8 cellular contexts compared by ENCODE assay signal in genomic region chr13:46668302-46668720, GRCh38.
A peak's percentile ranks its signal among the peaks of the same experiment; 100 is the strongest.
DNase-seq lines count a peak whose midpoint lies in the region; ATAC-seq and TF ChIP-seq lines count a peak whose summit lies in the region.

No MANE protein-coding gene starts in this region.

- H3K36me3 Mint-ChIP-seq in activated T-cell treated with anti-CD3 and anti-CD28 coated beads, Interleukin-2, amount 50 U/mL, for 4 hours (ENCODE audit: insufficient read depth), result peaks cover 19% of the 10 kb centered on the region
- H3K36me3 Mint-ChIP-seq in activated CD4-positive, alpha-beta memory T cell treated with anti-CD3 and anti-CD28 coated beads for 36 hours, result peaks cover 15% of the 10 kb centered on the region

- H3K4me3 Mint-ChIP-seq in activated T-cell treated with anti-CD3 and anti-CD28 coated beads, Interleukin-2, amount 50 U/mL, for 4 hours, result peak overlapping the region; percentile 73
- H3K4me3 Mint-ChIP-seq in activated CD4-positive, alpha-beta memory T cell treated with anti-CD3 and anti-CD28 coated beads for 36 hours, result peak overlapping the region; percentile 76

- no peaks in the 10 kb centered on the region for H3K36me3 ChIP-seq in cardiac muscle cell

- CTCF ChIA-PET in activated CD4-positive, alpha-beta memory T cell treated with anti-CD3 and anti-CD28 coated beads for 36 hours (lab: Charles Lee), result interaction anchor here (1.3 to 2.1 kb wide), 2 partner anchors 53 to 117 kb away, joined by 4 to 12 read pairs; no protein-coding TSS in a partner anchor

- no peak for TF ChIP-seq CTCF in cardiac muscle cell (IDR thresholded peaks at IDR 0.05; ENCODE audit: low read depth, low read length)

- H3K4me3 ChIP-seq in cardiac muscle cell, result no peak overlapping the region

- peaks cover 52% of the 10 kb centered on the region for H3K4me1 ChIP-seq in cardiac muscle cell (ENCODE audit: low read depth)

- H3K9me3 Mint-ChIP-seq in activated T-cell treated with anti-CD3 and anti-CD28 coated beads, Interleukin-2, amount 50 U/mL, for 4 hours, result no peaks in the 10 kb centered on the region
- H3K9me3 Mint-ChIP-seq in activated CD4-positive, alpha-beta memory T cell treated with anti-CD3 and anti-CD28 coated beads for 36 hours, result no peaks in the 10 kb centered on the region

- H3K27me3 Mint-ChIP-seq in activated T-cell treated with anti-CD3 and anti-CD28 coated beads, Interleukin-2, amount 50 U/mL, for 4 hours (ENCODE audit: low read depth), result no peaks in the 10 kb centered on the region
- no peaks in the 10 kb centered on the region for H3K27me3 Mint-ChIP-seq in activated CD4-positive, alpha-beta memory T cell treated with anti-CD3 and anti-CD28 coated beads for 36 hours

- POLR2A ChIA-PET in activated CD4-positive, alpha-beta memory T cell treated with anti-CD3 and anti-CD28 coated beads for 36 hours (lab: Charles Lee), result no interaction called here

- intact Hi-C loops in activated CD4-positive, alpha-beta memory T cell treated with anti-CD3 and anti-CD28 coated beads for 36 hours (cut with micrococcal nuclease), result loop anchor here (1.0 to 2.0 kb wide), 3 partner anchors 62 to 128 kb away; partner anchors contain the start of gene ESD

- no peak for DNase-seq in activated T-cell treated with anti-CD3 and anti-CD28 coated beads, Interleukin-2, amount 50 U/mL, for 4 hours
- DNase-seq in activated T-cell treated with anti-CD3 and anti-CD28 coated beads for 4 hours (no peak), cardiac muscle cell (ENCODE audit: low read depth in 1 of 2, low spot score in 1 of 2) (peak in 1 of 2 donors; percentile 95), NCI-H1048 (lab: John Stamatoyannopoulos, UW) (no peak), NCI-H1105 treated with DMSO at 0.1 percent for 48 hours (lab: John Stamatoyannopoulos, UW) (no peak)
- peak; percentile 53 for DNase-seq in activated CD4-positive, alpha-beta memory T cell treated with anti-CD3 and anti-CD28 coated beads for 36 hours
- no peak for DNase-seq in stimulated activated naive CD8-positive, alpha-beta T cell treated with anti-CD3 and anti-CD28 coated beads, Interleukin-15, Interleukin-2, amounts not matched to agents 100 U/mL and 50 U/mL, for 24 hours

- no peaks in the 10 kb centered on the region for H3K9me3 ChIP-seq in cardiac muscle cell (ENCODE audit: low read depth)

- no peaks in the 10 kb centered on the region for H3K27me3 ChIP-seq in cardiac muscle cell

- peaks cover 50% of the 10 kb centered on the region for H3K4me1 Mint-ChIP-seq in activated T-cell treated with anti-CD3 and anti-CD28 coated beads, Interleukin-2, amount 50 U/mL, for 4 hours (ENCODE audit: low read depth)
- H3K4me1 Mint-ChIP-seq in activated CD4-positive, alpha-beta memory T cell treated with anti-CD3 and anti-CD28 coated beads for 36 hours (ENCODE audit: low read depth), result peaks cover 37% of the 10 kb centered on the region

- peak overlapping the region; percentile 27 for H3K27ac ChIP-seq in cardiac muscle cell

- H3K27ac Mint-ChIP-seq in activated CD4-positive, alpha-beta memory T cell treated with anti-CD3 and anti-CD28 coated beads for 36 hours, result peak overlapping the region; percentile 82

- ATAC-seq in activated T-cell treated with anti-CD3 and anti-CD28 coated beads, Interleukin-2, amount 50 U/mL, for 4 hours, result peak; percentile 60 to 73
- peak; percentile 12 for ATAC-seq in HG02981 (IDR thresholded peaks at IDR 0.05; ENCODE audit: unreplicated experiment)
- ATAC-seq in stimulated activated naive CD8-positive, alpha-beta T cell treated with anti-CD3 and anti-CD28 coated beads, Interleukin-15, Interleukin-2, amounts not matched to agents 100 U/mL and 50 U/mL, for 24 hours, result peak; percentile 34

Comparison
In these comparisons a context has a peak if more than half of its experiments do, and no peak if none do; other contexts are left out.
1. ATAC-seq: peak in every context shown above with its lines; median percentile 66 in activated T-cell treated with anti-CD3 and anti-CD28 coated beads, Interleukin-2, amount 50 U/mL, for 4 hours; 34 in stimulated activated naive CD8-positive, alpha-beta T cell treated with anti-CD3 and anti-CD28 coated beads, Interleukin-15, Interleukin-2, amounts not matched to agents 100 U/mL and 50 U/mL, for 24 hours; 12 in HG02981.